1 cellular context compared by ENCODE assay signal in the genomic region with DNA sequence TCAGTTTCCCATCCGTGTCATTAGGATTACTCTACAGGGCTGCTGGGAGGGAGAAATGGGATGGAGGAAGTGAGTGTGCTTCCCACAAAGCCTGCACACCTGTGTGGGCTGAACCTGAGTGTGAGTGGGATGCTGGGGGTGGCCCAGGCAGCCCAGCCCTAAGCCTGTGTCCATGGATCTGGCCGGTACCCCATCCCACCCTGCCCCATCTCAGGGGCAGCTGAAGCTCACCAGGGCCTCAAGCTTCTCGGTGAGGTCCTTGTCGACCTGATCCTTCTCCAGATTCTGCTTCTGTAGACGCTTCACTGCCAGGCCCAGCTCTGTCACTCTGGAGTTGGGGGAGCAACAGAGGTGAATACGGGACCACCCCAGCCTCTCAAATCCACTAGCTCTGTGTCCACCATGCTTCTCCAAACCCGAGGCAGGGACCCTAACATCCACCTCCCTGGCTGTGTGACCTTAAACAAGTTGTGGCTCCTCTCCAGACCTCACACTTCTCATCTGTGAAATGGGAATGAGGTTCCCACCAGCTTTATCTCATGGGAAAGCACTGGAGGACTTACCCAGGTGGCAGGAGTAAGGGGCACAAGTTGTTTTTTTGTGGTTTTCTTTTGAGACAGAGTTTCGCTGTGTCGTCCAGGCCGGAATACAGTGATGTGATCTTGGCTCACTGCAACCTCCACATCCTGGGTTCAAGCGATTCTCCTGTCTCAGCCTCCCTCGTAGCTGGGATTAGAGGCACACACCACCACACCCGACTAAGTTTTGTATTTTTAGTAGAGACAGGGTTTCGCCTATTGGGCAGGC. TPM values are rescaled to one million over a fixed set of nuclear protein-coding genes. Genes with fewer than 3 reads are reported as not detected.
"Had no signal": no experiment of that assay in that cellular context is flagged by ENCODE, and none has a peak within 500 bp of the region (broad histone marks: within the 10 kb centered on the region; RNA-seq: fewer than 3 reads in every experiment).

No MANE protein-coding gene starts in this region.

RNA-seq across cellular contexts. Expression of gene RNU1-3, which starts 34.5 kb away (rescaled TPM):
- polyA plus RNA-seq: SK-N-SH had no signal
